Comparison of ENCODE assay signal across 9 cellular contexts in the genomic region with DNA sequence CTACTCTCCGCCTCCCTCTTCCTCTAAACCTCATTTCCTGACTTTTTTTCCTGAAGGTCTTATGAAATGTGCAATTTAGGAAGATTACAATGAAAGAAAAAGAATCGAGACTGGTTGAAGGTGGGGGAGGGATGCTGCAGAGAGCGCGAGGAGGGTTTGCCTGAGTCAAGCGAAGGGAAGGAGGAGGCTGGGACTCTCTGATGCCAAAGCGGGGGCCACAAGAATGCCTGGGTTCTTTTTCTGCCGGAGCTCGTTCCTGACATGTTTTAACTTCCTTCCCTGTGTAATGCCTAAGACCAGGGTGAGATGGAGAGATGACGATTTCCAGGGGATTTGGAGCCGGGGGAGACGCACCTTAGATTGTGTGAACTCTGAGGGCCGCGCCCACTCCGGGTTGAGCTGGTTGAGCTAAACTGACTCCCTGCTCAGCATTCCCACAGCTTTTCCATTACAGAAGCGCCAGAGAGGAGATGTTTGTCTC.
A peak's percentile ranks its signal among the peaks of the same experiment; 100 is the strongest.
DNase-seq lines count a peak whose midpoint lies in the region; ATAC-seq and TF ChIP-seq lines count a peak whose summit lies in the region.
"Had no signal": no experiment of that assay in that cellular context is flagged by ENCODE, and none has a peak within 500 bp of the region (broad histone marks: within the 10 kb centered on the region; RNA-seq: fewer than 3 reads in every experiment).

No MANE protein-coding gene starts in this region.

- H3K79me2 ChIP-seq in neural progenitor cell (ENCODE audit: low read depth): no peaks in the 10 kb centered on the region

- DNase-seq in breast epithelium (ENCODE audit: low spot score in 2 of 2): peak in 1 of 2 donors; percentile 26
- no peak for DNase-seq in MCF 10A (ENCODE audit: unreplicated experiment)
- DNase-seq in foreskin fibroblast: peak in 1 of 2 donors; percentile 49
- DNase-seq in neural progenitor cell (ENCODE audit: low spot score): peak; percentile 37
- DNase-seq in aorta: peak; percentile 52 to 80
- no peak for DNase-seq in naive thymus-derived CD4-positive, alpha-beta T cell
- no peak for DNase-seq in activated effector memory CD4-positive, alpha-beta T cell treated with anti-CD3 and anti-CD28 coated beads, Interleukin-2, amount 50 U/mL, for 16 hours
- DNase-seq in 8988T: no peak
- DNase-seq: Karpas-422 had no signal

- CTCF ChIA-PET in MCF 10A (lab: Yijun Ruan, JAX): no interaction called here
- CTCF ChIA-PET in naive thymus-derived CD4-positive, alpha-beta T cell (lab: Charles Lee): no interaction called here

- H3K27me3 ChIP-seq in breast epithelium (no peaks in the 10 kb centered on the region), neural progenitor cell (peaks cover 23% of the 10 kb centered on the region), aorta (ENCODE audit: control insufficient read depth in 1 of 2, insufficient read depth in 2 of 2, low read length in 1 of 2) (no peaks in the 10 kb centered on the region)
- peaks cover 0 to 3% of the 10 kb centered on the region in 2 donors for H3K27me3 ChIP-seq in naive thymus-derived CD4-positive, alpha-beta T cell (ENCODE audit: control insufficient read depth in 2 of 2, insufficient read depth in 2 of 2, low read length in 2 of 2)

- peaks cover 19% of the 10 kb centered on the region for H3F3A ChIP-seq in neural progenitor cell (ENCODE audit: low read depth)

- POLR2A ChIA-PET in MCF 10A (lab: Yijun Ruan, JAX): no interaction called here
- POLR2A ChIA-PET in naive thymus-derived CD4-positive, alpha-beta T cell (lab: Charles Lee): no interaction called here

- intact Hi-C loops in breast epithelium (cut with DNase I; ENCODE audit: low total_unique reads) (no loop called here), MCF 10A (cut with micrococcal nuclease) (no loop called here), aorta (cut with DNase I) (loop anchor here in 1 of 2 donors (5.0 kb wide), 2 partner anchors 66 to 374 kb away; no protein-coding TSS in a partner anchor)
- intact Hi-C loops in naive thymus-derived CD4-positive, alpha-beta T cell (cut with micrococcal nuclease): no loop called here

- no peak for TF ChIP-seq POLR2A in breast epithelium (IDR thresholded peaks at IDR 0.05)

- no TSS peak for BruUV-seq in MCF 10A (replicated peaks; lab: Mats Ljungman, UMichigan)

- no peaks in the 10 kb centered on the region for H3K4me1 Mint-ChIP-seq in MCF 10A (ENCODE audit: insufficient read depth, unreplicated experiment)
- peaks cover 14% of the 10 kb centered on the region for H3K4me1 Mint-ChIP-seq in neural progenitor cell
- peaks cover 0 to 5% (median 0%) of the 10 kb centered on the region in 7 donors for H3K4me1 Mint-ChIP-seq in naive thymus-derived CD4-positive, alpha-beta T cell

- no peaks in the 10 kb centered on the region for H3K36me3 ChIP-seq in breast epithelium
- no peaks in the 10 kb centered on the region for H3K36me3 ChIP-seq in neural progenitor cell
- H3K36me3 ChIP-seq in aorta (ENCODE audit: control insufficient read depth in 1 of 2, insufficient read depth in 2 of 2, low read length in 1 of 2): no peaks in the 10 kb centered on the region
- H3K36me3 ChIP-seq in naive thymus-derived CD4-positive, alpha-beta T cell (ENCODE audit: control insufficient read depth in 2 of 3, insufficient read depth in 3 of 3, low read length in 3 of 3): no peaks in the 10 kb centered on the region

- H3K9me3 Mint-ChIP-seq in MCF 10A (ENCODE audit: unreplicated experiment): peaks cover 12% of the 10 kb centered on the region
- peaks cover 5% of the 10 kb centered on the region for H3K9me3 Mint-ChIP-seq in neural progenitor cell
- H3K9me3 Mint-ChIP-seq in naive thymus-derived CD4-positive, alpha-beta T cell: peaks cover 0 to 7% (median 4%) of the 10 kb centered on the region in 11 donors

- ATAC-seq in aorta (ENCODE audit: low FRiP score): peak; percentile 9
- no peak for ATAC-seq in naive thymus-derived CD4-positive, alpha-beta T cell

- 2 to 3% methylated on average over 15 of the region's 15 CpGs for WGBS in aorta, 2 donors

- no peaks in the 10 kb centered on the region for H3K4me1 ChIP-seq in breast epithelium
- peaks cover 8% of the 10 kb centered on the region for H3K4me1 ChIP-seq in neural progenitor cell
- no peaks in the 10 kb centered on the region for H3K4me1 ChIP-seq in aorta (ENCODE audit: control insufficient read depth in 1 of 2, insufficient read depth in 2 of 2, low read length in 2 of 2)
- H3K4me1 ChIP-seq in naive thymus-derived CD4-positive, alpha-beta T cell (ENCODE audit: control insufficient read depth in 2 of 2, insufficient read depth in 2 of 2, low read length in 2 of 2): no peaks in the 10 kb centered on the region

- no peak overlapping the region for H3K9ac ChIP-seq in neural progenitor cell

- H3K4me3 ChIP-seq in breast epithelium (peak overlapping the region; percentile 41 to 67 (median 53)), foreskin fibroblast (ENCODE audit: low read depth in 1 of 2, low read length in 2 of 2) (peak overlapping the region; percentile 47 to 62), neural progenitor cell (peak overlapping the region; percentile 38), aorta (ENCODE audit: low read length in 2 of 2) (peak overlapping the region; percentile 34 to 72)
- H3K4me3 ChIP-seq in naive thymus-derived CD4-positive, alpha-beta T cell (ENCODE audit: low read length): no peak overlapping the region

- H2AFZ ChIP-seq in neural progenitor cell (replicated peaks): peak overlapping the region; percentile 98

- no peak overlapping the region for H3K4me3 Mint-ChIP-seq in MCF 10A (ENCODE audit: unreplicated experiment)
- peak overlapping the region; percentile 81 for H3K4me3 Mint-ChIP-seq in neural progenitor cell
- H3K4me3 Mint-ChIP-seq in naive thymus-derived CD4-positive, alpha-beta T cell: no peak overlapping the region

- H3K9me3 ChIP-seq in breast epithelium (no peaks in the 10 kb centered on the region), neural progenitor cell (ENCODE audit: low read depth) (peaks cover 9% of the 10 kb centered on the region), aorta (ENCODE audit: control insufficient read depth, low read length) (no peaks in the 10 kb centered on the region)
- no peaks in the 10 kb centered on the region for H3K9me3 ChIP-seq in naive thymus-derived CD4-positive, alpha-beta T cell (ENCODE audit: control insufficient read depth in 2 of 3, low read length in 3 of 3)

- no peaks in the 10 kb centered on the region for H3K36me3 Mint-ChIP-seq in MCF 10A (ENCODE audit: insufficient read depth, unreplicated experiment)
- H3K36me3 Mint-ChIP-seq in neural progenitor cell: peaks cover 2% of the 10 kb centered on the region
- peaks cover 0 to 9% (median 4%) of the 10 kb centered on the region in 5 donors for H3K36me3 Mint-ChIP-seq in naive thymus-derived CD4-positive, alpha-beta T cell

- TF ChIP-seq CTCF in breast epithelium (IDR thresholded peaks at IDR 0.05) (no peak), MCF 10A (IDR thresholded peaks at IDR 0.05; ENCODE audit: unreplicated experiment) (no peak), foreskin fibroblast (IDR thresholded peaks at IDR 0.05; ENCODE audit: low read depth, low read length) (no peak), neural progenitor cell (IDR thresholded peaks at IDR 0.05) (no peak)

- H3K4me2 ChIP-seq in neural progenitor cell: peak overlapping the region; percentile 86

- H4K20me1 ChIP-seq in neural progenitor cell (ENCODE audit: low read depth): no peaks in the 10 kb centered on the region

- H3K27ac Mint-ChIP-seq in MCF 10A (ENCODE audit: low read depth, unreplicated experiment) (no peak overlapping the region), neural progenitor cell (peak overlapping the region; percentile 70)
- no peak overlapping the region for H3K27ac Mint-ChIP-seq in naive thymus-derived CD4-positive, alpha-beta T cell

- H3K27ac ChIP-seq in breast epithelium: peak overlapping the region; percentile 85 to 95
- no peak overlapping the region for H3K27ac ChIP-seq in neural progenitor cell
- peak overlapping the region; percentile 69 to 80 for H3K27ac ChIP-seq in aorta (ENCODE audit: low read depth in 1 of 2, low read length in 2 of 2)
- H3K27ac ChIP-seq in naive thymus-derived CD4-positive, alpha-beta T cell (ENCODE audit: low read depth, low read length): no peak overlapping the region

- H3K27me3 Mint-ChIP-seq in MCF 10A (ENCODE audit: insufficient read depth, unreplicated experiment) (no peaks in the 10 kb centered on the region), neural progenitor cell (ENCODE audit: insufficient read depth, low read depth) (peaks cover 2% of the 10 kb centered on the region)
- peaks cover 22 to 46% (median 35%) of the 10 kb centered on the region in 5 donors for H3K27me3 Mint-ChIP-seq in naive thymus-derived CD4-positive, alpha-beta T cell

Comparison
In these comparisons a context has a peak if more than half of its experiments do, and no peak if none do; other contexts are left out.
1. DNase-seq: peak in neural progenitor cell (single experiment) and aorta (2 of 2); none in MCF 10A (single experiment), naive thymus-derived CD4-positive, alpha-beta T cell (0 of 9), activated effector memory CD4-positive, alpha-beta T cell treated with anti-CD3 and anti-CD28 coated beads, Interleukin-2, amount 50 U/mL, for 16 hours (single experiment) and 8988T (single experiment).
2. H3K27ac ChIP-seq: peak in breast epithelium (2 of 2) and aorta (2 of 2); none in neural progenitor cell (single experiment) and naive thymus-derived CD4-positive, alpha-beta T cell (single experiment).